ENCODE assay signal across 13 cellular contexts in the genomic region with DNA sequence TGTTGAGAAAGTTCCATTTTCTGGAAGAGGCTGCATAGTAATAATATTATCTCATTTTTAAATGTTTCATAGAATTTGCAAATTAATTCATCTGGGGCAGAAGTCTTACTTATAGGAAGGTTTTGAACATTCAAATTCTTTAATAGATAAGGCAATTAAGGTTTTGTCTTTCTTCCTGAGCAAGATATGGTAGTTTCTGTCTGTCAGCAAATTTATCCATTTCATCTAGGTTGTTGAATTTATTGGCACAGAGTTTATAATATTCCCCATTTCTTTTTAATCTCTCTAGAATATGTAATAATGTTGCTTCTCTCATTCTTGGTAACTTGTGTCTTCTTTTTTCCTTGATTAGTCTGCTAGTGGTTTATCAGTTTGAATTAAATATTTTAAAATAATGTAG.
A peak's percentile ranks its signal among the peaks of the same experiment; 100 is the strongest.
DNase-seq lines count a peak whose midpoint lies in the region; ATAC-seq and TF ChIP-seq lines count a peak whose summit lies in the region.
"Had no signal": no experiment of that assay in that cellular context is flagged by ENCODE, and none has a peak within 500 bp of the region (broad histone marks: within the 10 kb centered on the region; RNA-seq: fewer than 3 reads in every experiment).

No MANE protein-coding gene starts in this region.

- H3K27me3 Mint-ChIP-seq in activated naive CD4-positive, alpha-beta T cell treated with anti-CD3 and anti-CD28 coated beads, Interleukin-2, amount 50 U/mL, for 24 hours, result no peaks in the 10 kb centered on the region
- H3K27me3 Mint-ChIP-seq in activated naive CD4-positive, alpha-beta T cell treated with anti-CD3 and anti-CD28 coated beads for 36 hours (ENCODE audit: low read depth), result no peaks in the 10 kb centered on the region
- H3K27me3 Mint-ChIP-seq in CD8-positive, alpha-beta T cell (ENCODE audit: low read depth), result no peaks in the 10 kb centered on the region
- H3K27me3 Mint-ChIP-seq in central memory CD8-positive, alpha-beta T cell, result no peaks in the 10 kb centered on the region

- H3K4me3 ChIP-seq in CD8-positive, alpha-beta T cell (ENCODE audit: low read depth, low read length), result no peak overlapping the region
- H3K4me3 ChIP-seq: BLaER1, HAP-1 had no signal

- peaks cover 31% of the 10 kb centered on the region for H3K4me1 ChIP-seq in CD8-positive, alpha-beta T cell (ENCODE audit: insufficient read depth, low read length)
- H3K4me1 ChIP-seq: BLaER1 had no signal

- no peak overlapping the region for H3K4me3 Mint-ChIP-seq in activated naive CD4-positive, alpha-beta T cell treated with anti-CD3 and anti-CD28 coated beads, Interleukin-2, amount 50 U/mL, for 24 hours
- no peak overlapping the region for H3K4me3 Mint-ChIP-seq in activated naive CD4-positive, alpha-beta T cell treated with anti-CD3 and anti-CD28 coated beads for 36 hours
- no peak overlapping the region for H3K4me3 Mint-ChIP-seq in CD8-positive, alpha-beta T cell
- no peak overlapping the region for H3K4me3 Mint-ChIP-seq in central memory CD8-positive, alpha-beta T cell

- H3K36me3 Mint-ChIP-seq in activated naive CD4-positive, alpha-beta T cell treated with anti-CD3 and anti-CD28 coated beads, Interleukin-2, amount 50 U/mL, for 24 hours, result no peaks in the 10 kb centered on the region
- H3K36me3 Mint-ChIP-seq in activated naive CD4-positive, alpha-beta T cell treated with anti-CD3 and anti-CD28 coated beads for 36 hours (ENCODE audit: low read depth), result no peaks in the 10 kb centered on the region
- H3K36me3 Mint-ChIP-seq in CD8-positive, alpha-beta T cell, result peaks cover 15% of the 10 kb centered on the region
- H3K36me3 Mint-ChIP-seq in central memory CD8-positive, alpha-beta T cell (ENCODE audit: insufficient read depth), result peaks cover 4% of the 10 kb centered on the region

- DNase-seq in activated naive CD4-positive, alpha-beta T cell treated with anti-CD3 and anti-CD28 coated beads for 36 hours, result no peak
- DNase-seq in CD8-positive, alpha-beta T cell, result no peak
- DNase-seq in central memory CD8-positive, alpha-beta T cell (ENCODE audit: low spot score in 2 of 2), result no peak
- DNase-seq in HK-2 (ENCODE audit: unreplicated experiment), result no peak
- DNase-seq in DMS 273 treated with DMSO at 0.1 percent for 48 hours (lab: John Stamatoyannopoulos, UW), result no peak
- no peak for DNase-seq in foreskin melanocyte
- DNase-seq: AML-193, IMR-90, KG1 had no signal

- TF ChIP-seq CTCF in CD8-positive, alpha-beta T cell (IDR thresholded peaks at IDR 0.05), result no peak

- H3K9me3 ChIP-seq in CD8-positive, alpha-beta T cell (ENCODE audit: low read length), result no peaks in the 10 kb centered on the region
- H3K9me3 ChIP-seq: BLaER1, HAP-1 had no signal

- no peaks in the 10 kb centered on the region for H3K27me3 ChIP-seq in CD8-positive, alpha-beta T cell (ENCODE audit: insufficient read depth, low read length)
- H3K27me3 ChIP-seq: BLaER1 had no signal

- CTCF ChIA-PET in activated naive CD4-positive, alpha-beta T cell treated with anti-CD3 and anti-CD28 coated beads for 36 hours (lab: Charles Lee), result no interaction called here
- CTCF ChIA-PET in CD8-positive, alpha-beta T cell (lab: Charles Lee), result no interaction called here

- POLR2A ChIA-PET in CD8-positive, alpha-beta T cell (lab: Charles Lee), result no interaction called here

- no peak for ATAC-seq in CD8-positive, alpha-beta T cell
- no peak for ATAC-seq in central memory CD8-positive, alpha-beta T cell (replicated peaks; ENCODE audit: extremely low read depth, poor library complexity, severe bottlenecking)

- H3K36me3 ChIP-seq in CD8-positive, alpha-beta T cell (ENCODE audit: insufficient read depth, low read length), result no peaks in the 10 kb centered on the region
- H3K36me3 ChIP-seq: BLaER1, HAP-1 had no signal

- peak overlapping the region; percentile 12 for H3K27ac Mint-ChIP-seq in activated naive CD4-positive, alpha-beta T cell treated with anti-CD3 and anti-CD28 coated beads, Interleukin-2, amount 50 U/mL, for 24 hours
- H3K27ac Mint-ChIP-seq in activated naive CD4-positive, alpha-beta T cell treated with anti-CD3 and anti-CD28 coated beads for 36 hours, result no peak overlapping the region
- H3K27ac Mint-ChIP-seq in CD8-positive, alpha-beta T cell, result peak overlapping the region; percentile 86
- peak overlapping the region; percentile 35 for H3K27ac Mint-ChIP-seq in central memory CD8-positive, alpha-beta T cell (ENCODE audit: low read depth)

- no peaks in the 10 kb centered on the region for H3K9me3 Mint-ChIP-seq in activated naive CD4-positive, alpha-beta T cell treated with anti-CD3 and anti-CD28 coated beads, Interleukin-2, amount 50 U/mL, for 24 hours
- H3K9me3 Mint-ChIP-seq in activated naive CD4-positive, alpha-beta T cell treated with anti-CD3 and anti-CD28 coated beads for 36 hours, result no peaks in the 10 kb centered on the region
- H3K9me3 Mint-ChIP-seq in CD8-positive, alpha-beta T cell, result no peaks in the 10 kb centered on the region
- H3K9me3 Mint-ChIP-seq in central memory CD8-positive, alpha-beta T cell, result no peaks in the 10 kb centered on the region

- intact Hi-C loops in activated naive CD4-positive, alpha-beta T cell treated with anti-CD3 and anti-CD28 coated beads for 36 hours (cut with micrococcal nuclease), result no loop called here
- intact Hi-C loops in CD8-positive, alpha-beta T cell (cut with DNase I, micrococcal nuclease), result loop anchor here in 1 of 2 experiments (2.0 kb wide), 1 partner anchor 14 kb away; no protein-coding TSS in a partner anchor

- peaks cover 58% of the 10 kb centered on the region for H3K4me1 Mint-ChIP-seq in activated naive CD4-positive, alpha-beta T cell treated with anti-CD3 and anti-CD28 coated beads, Interleukin-2, amount 50 U/mL, for 24 hours
- H3K4me1 Mint-ChIP-seq in activated naive CD4-positive, alpha-beta T cell treated with anti-CD3 and anti-CD28 coated beads for 36 hours (ENCODE audit: low read depth), result peaks cover 30% of the 10 kb centered on the region
- H3K4me1 Mint-ChIP-seq in CD8-positive, alpha-beta T cell (ENCODE audit: low read depth), result peaks cover 51% of the 10 kb centered on the region
- peaks cover 22% of the 10 kb centered on the region for H3K4me1 Mint-ChIP-seq in central memory CD8-positive, alpha-beta T cell

- no peak overlapping the region for H3K27ac ChIP-seq in CD8-positive, alpha-beta T cell (ENCODE audit: low read depth, low read length)
- H3K27ac ChIP-seq: 22Rv1, BLaER1 had no signal
